8 cellular contexts compared by ENCODE assay signal in genomic region chr12:56189918-56190694, GRCh38. TPM values are rescaled to one million over a fixed set of nuclear protein-coding genes. Genes with fewer than 3 reads are reported as not detected.
DNase-seq lines count a peak whose midpoint lies in the region; ATAC-seq and TF ChIP-seq lines count a peak whose summit lies in the region.

No MANE protein-coding gene starts in this region.

- TF ChIP-seq CTCF in choroid plexus epithelial cell (conservative IDR thresholded peaks at IDR 0.05; ENCODE audit: low read depth, low read length): peak; percentile 1

- H3K4me3 ChIP-seq in choroid plexus epithelial cell (ENCODE audit: low read depth, low read length): peak overlapping the region; percentile 84

- DNase-seq in SIG-M5 treated with dmso at 0.1 percent for 504 hours (lab: John Stamatoyannopoulos, UW; ENCODE audit: unreplicated experiment) (peak; percentile 69), SIG-M5 (lab: John Stamatoyannopoulos, UW) (no peak), NCI-H460 (ENCODE audit: extremely low read depth, low read depth) (peak; percentile 84), choroid plexus epithelial cell (ENCODE audit: low read depth) (peak; percentile 91), kidney tubule cell (ENCODE audit: low spot score) (peak; percentile 94)
- DNase-seq in activated CD4-positive, alpha-beta T cell treated with anti-CD3 and anti-CD28 coated beads for 4 hours: peak; percentile 70 to 78
- peak; percentile 91 for DNase-seq in stimulated activated CD4-positive, alpha-beta T cell treated with anti-CD3 and anti-CD28 coated beads, Interleukin-15, amount 100 ng/mL, for 24 hours

- peak; percentile 33 for ATAC-seq in HG03280 (IDR thresholded peaks at IDR 0.05; ENCODE audit: unreplicated experiment)

RNA-seq across cellular contexts. Expression of gene SMARCC2, which starts 0.8 kb away (rescaled TPM):
- 26.2 and 28.9 TPM in 2 replicates for total RNA-seq in NCI-H460 (2014; rRNA removed; shearing (Covaris generic))
- polyA plus RNA-seq in NCI-H460 (2014; cell fraction: nucleus; rRNA removed): 34.1 and 37.1 TPM in 2 replicates

RNA-seq across cellular contexts. Expression of gene RNF41, which starts 31.6 kb away (rescaled TPM):
- 92.7 and 102 TPM in 2 replicates for total RNA-seq in NCI-H460 (2014; rRNA removed; shearing (Covaris generic))
- polyA plus RNA-seq in NCI-H460 (2014; cell fraction: nucleus; rRNA removed): 47.5 and 65.5 TPM in 2 replicates

RNA-seq across cellular contexts. Expression of gene MYL6, which starts 31.9 kb away (rescaled TPM):
- 563 and 566 TPM in 2 replicates for total RNA-seq in NCI-H460 (2014; rRNA removed; shearing (Covaris generic))
- polyA plus RNA-seq in NCI-H460 (2014; cell fraction: nucleus; rRNA removed): 823 and 963 TPM in 2 replicates

RNA-seq across cellular contexts. Expression of gene NABP2, which starts 34.0 kb away (rescaled TPM):
- 66.3 and 72.3 TPM in 2 replicates for total RNA-seq in NCI-H460 (2014; rRNA removed; shearing (Covaris generic))
- polyA plus RNA-seq in NCI-H460 (2014; cell fraction: nucleus; rRNA removed): 57.3 and 62.8 TPM in 2 replicates

RNA-seq across cellular contexts. Expression of gene MYL6B, which starts 37.7 kb away (rescaled TPM):
- total RNA-seq in NCI-H460 (2014; rRNA removed; shearing (Covaris generic)): 41.4 and 50.0 TPM in 2 replicates
- polyA plus RNA-seq in NCI-H460 (2014; cell fraction: nucleus; rRNA removed): 35.8 and 48.7 TPM in 2 replicates
